ENCODE assay signal across 32 cellular contexts in genomic region chr22:17388235-17388634, GRCh38. TPM values are rescaled to one million over a fixed set of nuclear protein-coding genes. Genes with fewer than 3 reads are reported as not detected.
"Had no signal": no experiment of that assay in that cellular context is flagged by ENCODE, and none has a peak within 500 bp of the region (broad histone marks: within the 10 kb centered on the region; RNA-seq: fewer than 3 reads in every experiment).

No MANE protein-coding gene starts in this region.

- H3K36me3 ChIP-seq: brain microvascular endothelial cell had no signal

- H3K4me2 ChIP-seq: PC-9 had no signal

- H3K4me1 Mint-ChIP-seq: activated CD4-positive, alpha-beta memory T cell treated with anti-CD3 and anti-CD28 coated beads, Interleukin-2, amount 10 ng/mL, durations not matched to agents 7 days and 5 days; activated naive CD8-positive, alpha-beta T cell treated with anti-CD3 and anti-CD28 coated beads for 36 hours; activated T-helper 17 cell treated with anti-CD3 and anti-CD28 coated beads, Interleukin-2, amount 50 U/mL, for 72 hours had no signal

- DNase-seq: activated CD4-positive, alpha-beta memory T cell treated with anti-CD3 and anti-CD28 coated beads, Interleukin-2, amount 10 ng/mL, durations not matched to agents 7 days and 5 days; activated CD4-positive, alpha-beta T cell treated with anti-CD3 and anti-CD28 coated beads for 1 hour; activated CD4-positive, alpha-beta T cell treated with anti-CD3 and anti-CD28 coated beads for 48 hours; activated CD4-positive, CD25-positive, alpha-beta regulatory T cell; activated CD8-positive, alpha-beta memory T cell treated with anti-CD3 and anti-CD28 coated beads for 24 hours; activated effector memory CD4-positive, alpha-beta T cell treated with anti-CD3 and anti-CD28 coated beads, Interleukin-2, amount 50 U/mL, for 16 hours; activated naive CD4-positive, alpha-beta T cell; activated naive CD4-positive, alpha-beta T cell treated with anti-CD3 and anti-CD28 coated beads, Interleukin-2, amount 50 U/mL, for 16 hours; activated naive CD8-positive, alpha-beta T cell treated with anti-CD3 and anti-CD28 coated beads for 36 hours; activated T-cell treated with anti-CD3 and anti-CD28 coated beads, Interleukin-2, amount 50 U/mL, for 1 hour; activated T-cell treated with anti-CD3 and anti-CD28 coated beads, Interleukin-2, amount 50 U/mL, for 72 hours; amniotic stem cell; aorta; brain microvascular endothelial cell; central memory CD4-positive, alpha-beta T cell; NCI-H1105; NCI-H1417 treated with DMSO at 0.1 percent for 48 hours; NCI-H1930; NCI-H2081 treated with DMSO at 0.1 percent for 48 hours; NCI-H524 treated with DMSO at 0.1 percent for 48 hours; NCI-H748 treated with DMSO at 0.1 percent for 48 hours; NK-92 treated with Interleukin-12 subunit alpha and Interleukin-12 subunit beta, amount 100 ng/mL, for 24 hours; PC-9; SIG-M5; SW 1271; T-helper 1 cell; T-helper 2 cell; T-helper 9 cell had no signal

- H3K4me3 ChIP-seq: PC-9 had no signal

- H3K9me3 Mint-ChIP-seq: activated CD4-positive, alpha-beta memory T cell treated with anti-CD3 and anti-CD28 coated beads, Interleukin-2, amount 10 ng/mL, durations not matched to agents 7 days and 5 days; activated T-cell treated with anti-CD3 and anti-CD28 coated beads, Interleukin-2, amount 50 U/mL, for 72 hours; activated T-helper 17 cell treated with anti-CD3 and anti-CD28 coated beads, Interleukin-2, amount 50 U/mL, for 72 hours had no signal

- H3K27me3 Mint-ChIP-seq: activated CD4-positive, alpha-beta memory T cell treated with anti-CD3 and anti-CD28 coated beads, Interleukin-2, amount 10 ng/mL, durations not matched to agents 7 days and 5 days; activated naive CD8-positive, alpha-beta T cell treated with anti-CD3 and anti-CD28 coated beads for 36 hours; activated T-helper 17 cell treated with anti-CD3 and anti-CD28 coated beads, Interleukin-2, amount 50 U/mL, for 72 hours had no signal

- ATAC-seq: activated T-cell treated with anti-CD3 and anti-CD28 coated beads, Interleukin-2, amount 50 U/mL, for 72 hours; activated T-helper 17 cell treated with anti-CD3 and anti-CD28 coated beads, Interleukin-2, amount 50 U/mL, for 72 hours; Right ventricle myocardium inferior had no signal

- H3K27ac Mint-ChIP-seq: activated CD4-positive, alpha-beta memory T cell treated with anti-CD3 and anti-CD28 coated beads, Interleukin-2, amount 10 ng/mL, durations not matched to agents 7 days and 5 days; activated naive CD8-positive, alpha-beta T cell treated with anti-CD3 and anti-CD28 coated beads for 36 hours; activated T-cell treated with anti-CD3 and anti-CD28 coated beads, Interleukin-2, amount 50 U/mL, for 72 hours; activated T-helper 17 cell treated with anti-CD3 and anti-CD28 coated beads, Interleukin-2, amount 50 U/mL, for 72 hours had no signal

- H3K27me3 ChIP-seq: brain microvascular endothelial cell had no signal

- H3K27ac ChIP-seq: brain microvascular endothelial cell, PC-9, RWPE1 had no signal

- H3K4me3 Mint-ChIP-seq: activated CD4-positive, alpha-beta memory T cell treated with anti-CD3 and anti-CD28 coated beads, Interleukin-2, amount 10 ng/mL, durations not matched to agents 7 days and 5 days; activated naive CD8-positive, alpha-beta T cell treated with anti-CD3 and anti-CD28 coated beads for 36 hours; activated T-cell treated with anti-CD3 and anti-CD28 coated beads, Interleukin-2, amount 50 U/mL, for 72 hours; activated T-helper 17 cell treated with anti-CD3 and anti-CD28 coated beads, Interleukin-2, amount 50 U/mL, for 72 hours had no signal

- H2AFZ ChIP-seq: PC-9 had no signal

RNA-seq across cellular contexts. Expression of gene CECR2, which starts 19.0 kb away (rescaled TPM):
- total RNA-seq: M059J, PC-9 had no signal
